In the genomic region with DNA sequence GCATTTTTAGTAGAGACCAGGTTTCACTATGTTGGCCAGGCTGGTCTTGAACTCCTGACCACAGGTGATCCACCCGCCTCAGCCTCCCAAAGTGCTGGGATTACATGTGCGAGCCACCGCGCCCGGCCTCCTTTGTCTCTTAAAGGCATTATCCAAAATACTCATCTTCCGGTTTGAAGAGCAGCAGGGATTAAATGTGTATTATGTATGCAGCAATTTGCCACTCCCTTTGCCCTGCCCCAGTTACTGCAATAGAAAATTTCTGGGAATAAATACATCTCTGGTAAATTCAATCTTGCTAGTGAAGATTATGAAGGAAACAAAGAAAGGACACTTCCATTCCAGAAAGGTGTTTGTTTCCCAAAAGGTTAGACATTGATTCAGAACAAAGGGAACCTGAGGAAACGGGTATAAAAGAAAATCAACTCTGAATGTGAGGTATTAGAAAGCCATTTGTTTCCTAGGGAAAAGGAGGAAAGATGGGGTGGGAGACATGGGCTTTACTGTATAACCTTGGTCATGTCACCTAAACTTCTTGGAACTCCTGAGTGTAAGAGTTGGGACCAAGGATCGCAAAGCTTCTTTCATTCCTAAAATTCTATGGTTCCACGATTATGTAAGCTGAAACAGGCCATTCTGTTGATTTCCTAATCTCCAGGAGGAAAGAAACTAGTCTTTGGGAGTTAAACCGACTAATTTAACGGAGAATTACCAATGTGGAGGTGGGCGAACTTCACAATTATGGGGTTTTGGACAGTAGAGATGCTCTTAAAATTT, we compare ENCODE assay signal across 8 cellular contexts. TPM values are rescaled to one million over a fixed set of nuclear protein-coding genes. Genes with fewer than 3 reads are reported as not detected.
DNase-seq lines count a peak whose midpoint lies in the region; ATAC-seq and TF ChIP-seq lines count a peak whose summit lies in the region.

No MANE protein-coding gene starts in this region.

- H3K4me1 ChIP-seq in RWPE2 (ENCODE audit: insufficient read depth, poor library complexity, severe bottlenecking) (peaks cover 9% of the 10 kb centered on the region), esophagus squamous epithelium (peaks cover 0 to 37% (median 9%) of the 10 kb centered on the region in 3 donors), rectal smooth muscle tissue (ENCODE audit: control insufficient read depth, insufficient read depth, low read length) (peaks cover 8% of the 10 kb centered on the region)

- DNase-seq in NCI-H524 (lab: John Stamatoyannopoulos, UW) (peak; percentile 20 to 70), NCI-H524 treated with DMSO at 0.1 percent for 48 hours (lab: John Stamatoyannopoulos, UW) (no peak), RWPE2 (ENCODE audit: low spot score) (no peak), esophagus squamous epithelium (lab: John Stamatoyannopoulos, UW) (no peak), NCI-H128 (lab: John Stamatoyannopoulos, UW; ENCODE audit: unreplicated experiment) (no peak)

- H3K27ac ChIP-seq in RWPE2 (ENCODE audit: poor library complexity, severe bottlenecking) = peak overlapping the region; percentile 97
- peak overlapping the region; percentile 98 to 100 (median 100) for H3K27ac ChIP-seq in esophagus squamous epithelium
- H3K27ac ChIP-seq in rectal smooth muscle tissue (ENCODE audit: low read depth, low read length) = peak overlapping the region; percentile 100

- no peak for ATAC-seq in RWPE2 (ENCODE audit: low read depth)
- ATAC-seq in GM21515 (IDR thresholded peaks at IDR 0.05; ENCODE audit: unreplicated experiment) = no peak
- no peak for ATAC-seq in HG03095 (IDR thresholded peaks at IDR 0.05; ENCODE audit: unreplicated experiment)

- 22 to 42% methylated on average over 11 to 12 of the region's 12 CpGs for WGBS in esophagus squamous epithelium, 2 donors

- H3K27me3 ChIP-seq in RWPE2 (ENCODE audit: insufficient read depth, poor library complexity, severe bottlenecking) = no peaks in the 10 kb centered on the region
- no peaks in the 10 kb centered on the region for H3K27me3 ChIP-seq in esophagus squamous epithelium
- no peaks in the 10 kb centered on the region for H3K27me3 ChIP-seq in rectal smooth muscle tissue (ENCODE audit: control insufficient read depth, insufficient read depth, low read length)

- H3K9ac ChIP-seq in rectal smooth muscle tissue (ENCODE audit: low read length) = no peak overlapping the region

- H3K36me3 ChIP-seq in RWPE2 (ENCODE audit: low read depth) = no peaks in the 10 kb centered on the region
- no peaks in the 10 kb centered on the region for H3K36me3 ChIP-seq in esophagus squamous epithelium
- no peaks in the 10 kb centered on the region for H3K36me3 ChIP-seq in rectal smooth muscle tissue (ENCODE audit: control insufficient read depth, insufficient read depth, low read length)

- no peak for TF ChIP-seq POLR2A in esophagus squamous epithelium (IDR thresholded peaks at IDR 0.05)

- TF ChIP-seq CTCF in RWPE2 (IDR thresholded peaks at IDR 0.05; ENCODE audit: poor library complexity, severe bottlenecking) = no peak
- no peak for TF ChIP-seq CTCF in esophagus squamous epithelium (IDR thresholded peaks at IDR 0.05)

- H3K4me3 ChIP-seq in RWPE2 (ENCODE audit: severe bottlenecking) (peak overlapping the region; percentile 82), esophagus squamous epithelium (peak overlapping the region; percentile 82 to 95 (median 86)), rectal smooth muscle tissue (ENCODE audit: low read length) (peak overlapping the region; percentile 51)

- no peaks in the 10 kb centered on the region for H3K9me3 ChIP-seq in RWPE2 (ENCODE audit: severe bottlenecking)
- H3K9me3 ChIP-seq in esophagus squamous epithelium = no peaks in the 10 kb centered on the region

- intact Hi-C loops in esophagus squamous epithelium (cut with DNase I) = no loop called here

RNA-seq across cellular contexts. Expression of gene HIPK3, which starts 1.0 kb away (rescaled TPM):
- 100 to 1,000 TPM in 1 of 4 donors, 10 to 100 TPM in 3; 43.8 to 169 (median 68.9) TPM for total RNA-seq in esophagus squamous epithelium

Comparison
In these comparisons a context has a peak if more than half of its experiments do, and no peak if none do; other contexts are left out.
1. DNase-seq: peak in NCI-H524 (2 of 2); none in NCI-H524 treated with DMSO at 0.1 percent for 48 hours (single experiment), RWPE2 (single experiment), esophagus squamous epithelium (single experiment) and NCI-H128 (single experiment).
2. Peak in every context shown above with its lines, with median percentiles within 50 percentile points of each other: H3K27ac ChIP-seq and H3K4me3 ChIP-seq.